Comparison of ENCODE assay signal across 8 cellular contexts in the genomic region with DNA sequence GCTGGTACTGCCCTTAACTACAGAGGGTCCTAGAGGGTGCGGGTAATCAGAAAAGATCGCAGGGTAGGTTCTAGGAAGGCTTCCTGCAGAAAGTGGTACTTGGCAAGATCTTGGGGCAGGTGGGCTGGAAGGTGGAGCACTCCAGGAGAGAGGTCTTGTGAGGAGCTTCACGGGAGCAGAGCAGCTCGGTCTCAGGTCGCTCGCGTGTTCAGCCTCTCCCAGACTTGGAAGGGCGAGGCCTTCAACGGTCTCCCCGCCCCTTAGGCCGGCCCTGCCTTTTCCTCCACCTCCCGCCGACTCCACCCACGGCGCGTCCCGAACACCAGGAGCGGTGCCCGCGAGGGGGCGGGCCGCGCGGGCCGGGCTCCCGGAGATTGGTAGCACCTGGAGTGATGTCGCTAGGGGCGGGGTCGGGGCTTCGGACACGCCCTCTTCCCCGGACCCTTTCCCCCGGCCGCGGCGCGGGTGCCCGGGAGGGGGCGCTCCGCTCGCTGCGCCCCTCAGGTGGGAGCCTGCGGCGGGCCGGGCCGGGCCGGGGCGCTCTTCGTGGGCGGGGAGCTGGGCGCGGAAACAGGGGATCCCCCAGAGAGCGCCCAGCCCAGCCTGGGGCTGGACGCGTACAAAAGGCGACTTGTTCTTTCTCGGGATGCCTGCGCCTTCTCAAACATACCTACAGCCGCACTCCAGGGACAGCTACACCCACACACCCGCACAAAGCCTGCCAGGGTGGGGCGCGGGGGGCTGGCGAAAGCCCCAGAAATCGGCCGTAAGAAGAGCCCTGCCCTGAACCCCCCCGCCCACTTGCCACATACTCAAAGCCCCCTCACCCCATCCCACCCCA. TPM values are rescaled to one million over a fixed set of nuclear protein-coding genes. Genes with fewer than 3 reads are reported as not detected.
DNase-seq lines count a peak whose midpoint lies in the region; ATAC-seq and TF ChIP-seq lines count a peak whose summit lies in the region.

No MANE protein-coding gene starts in this region.

- H3K9me3 ChIP-seq in liver (ENCODE audit: control insufficient read depth in 4 of 4, low read length in 3 of 4), result no peaks in the 10 kb centered on the region

- peak overlapping the region; percentile 43 for H3K27ac Mint-ChIP-seq in activated CD4-positive, alpha-beta T cell treated with anti-CD3 and anti-CD28 coated beads, Interleukin-2, amount 10 ng/mL, durations not matched to agents 24 days and 14 days

- peaks cover 4% of the 10 kb centered on the region for H3K36me3 Mint-ChIP-seq in activated CD4-positive, alpha-beta T cell treated with anti-CD3 and anti-CD28 coated beads, Interleukin-2, amount 10 ng/mL, durations not matched to agents 24 days and 14 days (ENCODE audit: low read depth)

- peak overlapping the region in 1 of 3 donors; percentile 24 for H3K4me3 ChIP-seq in liver (ENCODE audit: low read depth in 1 of 3, low read length in 3 of 3)

- no peaks in the 10 kb centered on the region for H3K9me3 Mint-ChIP-seq in activated CD4-positive, alpha-beta T cell treated with anti-CD3 and anti-CD28 coated beads, Interleukin-2, amount 10 ng/mL, durations not matched to agents 24 days and 14 days

- TF ChIP-seq CTCF in 22Rv1 (IDR thresholded peaks at IDR 0.05) (peak; percentile 99), liver (IDR thresholded peaks at IDR 0.05; ENCODE audit: low read depth, low read length, missing input control) (peak; percentile 62)

- ATAC-seq in GM18511 (IDR thresholded peaks at IDR 0.05; ENCODE audit: unreplicated experiment) (peak; percentile 85), HG03025 (IDR thresholded peaks at IDR 0.05; ENCODE audit: low FRiP score, unreplicated experiment) (peak; percentile 84)

- peak; percentile 40 to 67 for TF ChIP-seq RAD21 in liver (IDR thresholded peaks at IDR 0.05)

- DNase-seq in NCI-H2196 (lab: John Stamatoyannopoulos, UW; ENCODE audit: unreplicated experiment) (peak; percentile 98), cortex of kidney (lab: John Stamatoyannopoulos, UW) (peak; percentile 52)
- peak; percentile 99 for DNase-seq in activated CD4-positive, alpha-beta T cell treated with anti-CD3 and anti-CD28 coated beads, Interleukin-2, amount 10 ng/mL, durations not matched to agents 24 days and 14 days
- DNase-seq in stimulated activated CD4-positive, alpha-beta T cell treated with anti-CD3 and anti-CD28 coated beads, Interleukin-4, amount 100 ng/mL, for 48 hours (ENCODE audit: low read depth in 2 of 2), result peak; percentile 83 to 94

- peak overlapping the region; percentile 76 for H3K4me3 Mint-ChIP-seq in activated CD4-positive, alpha-beta T cell treated with anti-CD3 and anti-CD28 coated beads, Interleukin-2, amount 10 ng/mL, durations not matched to agents 24 days and 14 days

- peaks cover 42 to 85% (median 61%) of the 10 kb centered on the region in 4 donors for H3K4me1 ChIP-seq in liver (ENCODE audit: control insufficient read depth in 4 of 4, insufficient read depth in 4 of 4, low read length in 3 of 4)

- peaks cover 25% of the 10 kb centered on the region for H3K4me1 Mint-ChIP-seq in activated CD4-positive, alpha-beta T cell treated with anti-CD3 and anti-CD28 coated beads, Interleukin-2, amount 10 ng/mL, durations not matched to agents 24 days and 14 days

- H3K27ac ChIP-seq in 22Rv1 (no peak overlapping the region), liver (ENCODE audit: low read depth in 1 of 2, low read length in 2 of 2) (peak overlapping the region; percentile 50 to 70)

- H3K36me3 ChIP-seq in liver (ENCODE audit: control insufficient read depth in 4 of 4, insufficient read depth in 3 of 4, low read depth in 1 of 4, low read length in 3 of 4), result no peaks in the 10 kb centered on the region

- H3K27me3 ChIP-seq in liver (ENCODE audit: control insufficient read depth in 4 of 4, insufficient read depth in 4 of 4, low read length in 3 of 4), result no peaks in the 10 kb centered on the region

- H3K27me3 Mint-ChIP-seq in activated CD4-positive, alpha-beta T cell treated with anti-CD3 and anti-CD28 coated beads, Interleukin-2, amount 10 ng/mL, durations not matched to agents 24 days and 14 days, result no peaks in the 10 kb centered on the region

- intact Hi-C loops in activated CD4-positive, alpha-beta T cell treated with anti-CD3 and anti-CD28 coated beads, Interleukin-2, amount 10 ng/mL, durations not matched to agents 24 days and 14 days (cut with micrococcal nuclease), result loop anchor here (1.0 to 2.0 kb wide), 4 partner anchors 12 to 95 kb away; partner anchors contain the start of gene AHDC1

- 8% methylated on average over 66 of the region's 66 CpGs for WGBS in liver

- no peak overlapping the region for H3K9ac ChIP-seq in liver (ENCODE audit: low read depth in 1 of 2, low read length in 2 of 2)

TF ChIP-seq in liver, 16 proteins besides CTCF, POLR2A, EP300 and RAD21:
- TF ChIP-seq JUND (IDR thresholded peaks at IDR 0.05) (no peak), RXRA (IDR thresholded peaks at IDR 0.05) (peak in 1 of 2 donors; percentile 17), YY1 (IDR thresholded peaks at IDR 0.05) (peak; percentile 42), NR2F2 (IDR thresholded peaks at IDR 0.05) (no peak), HNF4A (conservative IDR thresholded peaks at IDR 0.05) (peak; percentile 33 to 38), TAF1 (conservative IDR thresholded peaks at IDR 0.05) (no peak), SP1 (IDR thresholded peaks at IDR 0.05) (peak; percentile 77), HNF4G (IDR thresholded peaks at IDR 0.05) (no peak), EGR1 (IDR thresholded peaks at IDR 0.05; ENCODE audit: low read depth in 2 of 2) (peak; percentile 18 to 29), FOXA2 (IDR thresholded peaks at IDR 0.05) (no peak), GABPA (IDR thresholded peaks at IDR 0.05 in 1 of 2, conservative IDR thresholded peaks at IDR 0.05 in 1 of 2) (no peak), FOXA1 (IDR thresholded peaks at IDR 0.05) (no peak)
- TF ChIP-seq, protein P1, sequence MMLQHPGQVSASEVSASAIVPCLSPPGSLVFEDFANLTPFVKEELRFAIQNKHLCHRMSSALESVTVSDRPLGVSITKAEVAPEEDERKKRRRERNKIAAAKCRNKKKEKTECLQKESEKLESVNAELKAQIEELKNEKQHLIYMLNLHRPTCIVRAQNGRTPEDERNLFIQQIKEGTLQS (IDR thresholded peaks at IDR 0.05), result no peak
- TF ChIP-seq, protein P2, sequence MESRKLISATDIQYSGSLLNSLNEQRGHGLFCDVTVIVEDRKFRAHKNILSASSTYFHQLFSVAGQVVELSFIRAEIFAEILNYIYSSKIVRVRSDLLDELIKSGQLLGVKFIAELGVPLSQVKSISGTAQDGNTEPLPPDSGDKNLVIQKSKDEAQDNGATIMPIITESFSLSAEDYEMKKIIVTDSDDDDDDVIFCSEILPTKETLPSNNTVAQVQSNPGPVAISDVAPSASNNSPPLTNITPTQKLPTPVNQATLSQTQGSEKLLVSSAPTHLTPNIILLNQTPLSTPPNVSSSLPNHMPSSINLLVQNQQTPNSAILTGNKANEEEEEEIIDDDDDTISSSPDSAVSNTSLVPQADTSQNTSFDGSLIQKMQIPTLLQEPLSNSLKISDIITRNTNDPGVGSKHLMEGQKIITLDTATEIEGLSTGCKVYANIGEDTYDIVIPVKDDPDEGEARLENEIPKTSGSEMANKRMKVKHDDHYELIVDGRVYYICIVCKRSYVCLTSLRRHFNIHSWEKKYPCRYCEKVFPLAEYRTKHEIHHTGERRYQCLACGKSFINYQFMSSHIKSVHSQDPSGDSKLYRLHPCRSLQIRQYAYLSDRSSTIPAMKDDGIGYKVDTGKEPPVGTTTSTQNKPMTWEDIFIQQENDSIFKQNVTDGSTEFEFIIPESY (IDR thresholded peaks at IDR 0.05), result no peak
- TF ChIP-seq, protein P3, sequence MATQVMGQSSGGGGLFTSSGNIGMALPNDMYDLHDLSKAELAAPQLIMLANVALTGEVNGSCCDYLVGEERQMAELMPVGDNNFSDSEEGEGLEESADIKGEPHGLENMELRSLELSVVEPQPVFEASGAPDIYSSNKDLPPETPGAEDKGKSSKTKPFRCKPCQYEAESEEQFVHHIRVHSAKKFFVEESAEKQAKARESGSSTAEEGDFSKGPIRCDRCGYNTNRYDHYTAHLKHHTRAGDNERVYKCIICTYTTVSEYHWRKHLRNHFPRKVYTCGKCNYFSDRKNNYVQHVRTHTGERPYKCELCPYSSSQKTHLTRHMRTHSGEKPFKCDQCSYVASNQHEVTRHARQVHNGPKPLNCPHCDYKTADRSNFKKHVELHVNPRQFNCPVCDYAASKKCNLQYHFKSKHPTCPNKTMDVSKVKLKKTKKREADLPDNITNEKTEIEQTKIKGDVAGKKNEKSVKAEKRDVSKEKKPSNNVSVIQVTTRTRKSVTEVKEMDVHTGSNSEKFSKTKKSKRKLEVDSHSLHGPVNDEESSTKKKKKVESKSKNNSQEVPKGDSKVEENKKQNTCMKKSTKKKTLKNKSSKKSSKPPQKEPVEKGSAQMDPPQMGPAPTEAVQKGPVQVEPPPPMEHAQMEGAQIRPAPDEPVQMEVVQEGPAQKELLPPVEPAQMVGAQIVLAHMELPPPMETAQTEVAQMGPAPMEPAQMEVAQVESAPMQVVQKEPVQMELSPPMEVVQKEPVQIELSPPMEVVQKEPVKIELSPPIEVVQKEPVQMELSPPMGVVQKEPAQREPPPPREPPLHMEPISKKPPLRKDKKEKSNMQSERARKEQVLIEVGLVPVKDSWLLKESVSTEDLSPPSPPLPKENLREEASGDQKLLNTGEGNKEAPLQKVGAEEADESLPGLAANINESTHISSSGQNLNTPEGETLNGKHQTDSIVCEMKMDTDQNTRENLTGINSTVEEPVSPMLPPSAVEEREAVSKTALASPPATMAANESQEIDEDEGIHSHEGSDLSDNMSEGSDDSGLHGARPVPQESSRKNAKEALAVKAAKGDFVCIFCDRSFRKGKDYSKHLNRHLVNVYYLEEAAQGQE (IDR thresholded peaks at IDR 0.05), result peak; percentile 40
- TF ChIP-seq, protein P4, sequence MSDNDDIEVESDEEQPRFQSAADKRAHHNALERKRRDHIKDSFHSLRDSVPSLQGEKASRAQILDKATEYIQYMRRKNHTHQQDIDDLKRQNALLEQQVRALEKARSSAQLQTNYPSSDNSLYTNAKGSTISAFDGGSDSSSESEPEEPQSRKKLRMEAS (IDR thresholded peaks at IDR 0.05), result no peak

RNA-seq across cellular contexts. Expression of gene AHDC1, which starts 35.5 kb away (rescaled TPM):
- total RNA-seq in activated CD4-positive, alpha-beta T cell treated with anti-CD3 and anti-CD28 coated beads, Interleukin-2, amount 10 ng/mL, durations not matched to agents 24 days and 14 days, result 33.9 and 34.7 TPM in 2 replicates
- total RNA-seq in liver, result 1 to 10 TPM; 4.7 to 6.3 TPM
- polyA plus RNA-seq in liver, result 1 to 10 TPM; 2.4 to 6.5 TPM
